Comparison of ENCODE assay signal across 14 cellular contexts in genomic region chr13:90365130-90365529, GRCh38.
DNase-seq lines count a peak whose midpoint lies in the region; ATAC-seq, FAIRE-seq and TF ChIP-seq lines count a peak whose summit lies in the region.
"Had no signal": no experiment of that assay in that cellular context is flagged by ENCODE, and none has a peak within 500 bp of the region (broad histone marks: within the 10 kb centered on the region; RNA-seq: fewer than 3 reads in every experiment).

No MANE protein-coding gene starts in this region.

- no peak for ATAC-seq in stimulated activated naive CD8-positive, alpha-beta T cell treated with anti-CD3 and anti-CD28 coated beads, Interleukin-15, amount 100 ng/mL, for 72 hours

- no peaks in the 10 kb centered on the region for H3K4me1 Mint-ChIP-seq in nephron
- no peaks in the 10 kb centered on the region for H3K4me1 Mint-ChIP-seq in stimulated activated naive CD8-positive, alpha-beta T cell treated with anti-CD3 and anti-CD28 coated beads, Interleukin-15, amount 100 ng/mL, for 72 hours
- H3K4me1 Mint-ChIP-seq: nephron progenitor cell had no signal

- H3K9me3 Mint-ChIP-seq in nephron, result peaks cover 7% of the 10 kb centered on the region
- H3K9me3 Mint-ChIP-seq in stimulated activated naive CD8-positive, alpha-beta T cell treated with anti-CD3 and anti-CD28 coated beads, Interleukin-15, amount 100 ng/mL, for 72 hours, result peaks cover 0 to 17% of the 10 kb centered on the region in 2 donors

- no peaks in the 10 kb centered on the region for H3K36me3 Mint-ChIP-seq in nephron (ENCODE audit: low read depth)

- no peaks in the 10 kb centered on the region for H3K27me3 Mint-ChIP-seq in nephron (ENCODE audit: low read depth)
- no peaks in the 10 kb centered on the region for H3K27me3 Mint-ChIP-seq in stimulated activated naive CD8-positive, alpha-beta T cell treated with anti-CD3 and anti-CD28 coated beads, Interleukin-15, amount 100 ng/mL, for 72 hours

- TF ChIP-seq CTCF in D721Med (IDR thresholded peaks at IDR 0.05; ENCODE audit: insufficient read depth, missing control alignments), result peak; percentile 14
- peak; percentile 12 for TF ChIP-seq CTCF in cardiac fibroblast (IDR thresholded peaks at IDR 0.05; ENCODE audit: low read depth, low read length)
- peak; percentile 31 to 39 (median 39) for TF ChIP-seq CTCF in nephron (IDR thresholded peaks at IDR 0.05; ENCODE audit: unreplicated experiment in 3 of 3)

- H3K4me3 Mint-ChIP-seq in nephron, result no peak overlapping the region
- H3K4me3 Mint-ChIP-seq in stimulated activated naive CD8-positive, alpha-beta T cell treated with anti-CD3 and anti-CD28 coated beads, Interleukin-15, amount 100 ng/mL, for 72 hours, result no peak overlapping the region
- H3K4me3 Mint-ChIP-seq: nephron progenitor cell had no signal

- DNase-seq in D721Med (ENCODE audit: insufficient read length, low spot score), result no peak
- DNase-seq in OCI-M1 (lab: John Stamatoyannopoulos, UW), result peak; percentile 15
- peak; percentile 42 to 67 for DNase-seq in cardiac fibroblast (ENCODE audit: low read depth in 2 of 2)
- DNase-seq in epidermal melanocyte (ENCODE audit: insufficient read length, low spot score), result no peak
- DNase-seq in stimulated activated naive CD8-positive, alpha-beta T cell treated with anti-CD3 and anti-CD28 coated beads, Interleukin-15, amount 100 ng/mL, for 72 hours, result no peak
- DNase-seq in COLO829 (ENCODE audit: low spot score), result no peak
- DNase-seq: activated CD4-positive, alpha-beta T cell treated with anti-CD3 and anti-CD28 coated beads, Interleukin-2, amount 50 U/mL, for 1 hour; islet precursor cell; Karpas-422; NCI-H2029 treated with DMSO at 0.1 percent for 48 hours; nephron progenitor cell; substantia nigra had no signal

- no peak overlapping the region for H3K27ac Mint-ChIP-seq in nephron
- H3K27ac Mint-ChIP-seq in stimulated activated naive CD8-positive, alpha-beta T cell treated with anti-CD3 and anti-CD28 coated beads, Interleukin-15, amount 100 ng/mL, for 72 hours, result no peak overlapping the region
- H3K27ac Mint-ChIP-seq: activated T-helper 2 cell treated with anti-CD3 and anti-CD28 coated beads, Interferon-gamma antibody, Interleukin-2, Interleukin-4, amounts not matched to agents 10 μg/mL and 5 μg/mL and 100 μg/mL, durations not matched to agents 14 hours and 24 hours and 36 hours; nephron progenitor cell had no signal

- no peak overlapping the region for H3K4me3 ChIP-seq in cardiac fibroblast (replicated peaks in 1 of 2; ENCODE audit: low read depth in 2 of 2, low read length in 2 of 2)

- FAIRE-seq in D721Med (lab: Jason Lieb, UNC), result no peak

Comparison
In these comparisons a context has a peak if more than half of its experiments do, and no peak if none do; other contexts are left out.
1. DNase-seq: peak in OCI-M1 (single experiment) and cardiac fibroblast (2 of 2); none in D721Med (single experiment), epidermal melanocyte (single experiment), stimulated activated naive CD8-positive, alpha-beta T cell treated with anti-CD3 and anti-CD28 coated beads, Interleukin-15, amount 100 ng/mL, for 72 hours (0 of 2) and COLO829 (single experiment).
2. Peak in every context shown above with its lines, with median percentiles within 50 percentile points of each other: CTCF ChIP-seq.